Comparison of ENCODE assay signal across 17 cellular contexts in the genomic region with DNA sequence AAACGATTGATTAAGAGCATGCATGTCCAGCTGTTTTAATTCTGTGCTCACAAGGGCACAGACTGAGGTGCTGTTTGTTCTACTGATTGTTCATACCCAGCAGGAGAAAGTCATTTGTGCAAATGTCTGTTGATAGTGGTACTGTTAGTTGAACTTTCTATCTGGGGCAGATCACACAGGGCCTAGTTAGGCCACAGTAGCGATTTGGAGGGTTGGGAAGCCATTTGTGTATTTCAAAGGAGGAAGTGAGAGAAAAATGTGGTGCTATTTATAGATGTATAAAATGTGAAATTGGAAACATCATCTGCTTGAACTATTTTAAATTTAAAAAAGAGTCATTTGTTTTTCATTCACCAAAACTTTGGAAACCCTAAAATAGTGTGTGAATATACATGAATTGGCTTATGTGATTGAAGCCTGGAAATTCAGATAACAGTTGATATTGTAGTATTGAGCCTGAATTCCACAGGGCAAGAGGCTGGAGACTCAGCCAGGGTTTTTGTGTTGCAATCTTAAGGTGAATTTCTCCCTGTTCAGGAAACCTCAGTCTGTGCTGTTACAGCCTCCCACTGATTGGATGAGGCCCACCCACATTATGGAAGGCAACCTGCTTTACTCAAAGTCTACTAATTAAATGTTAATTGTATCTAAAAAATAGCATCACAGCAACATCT.
A peak's percentile ranks its signal among the peaks of the same experiment; 100 is the strongest.
DNase-seq lines count a peak whose midpoint lies in the region; ATAC-seq and TF ChIP-seq lines count a peak whose summit lies in the region.
"Had no signal": no experiment of that assay in that cellular context is flagged by ENCODE, and none has a peak within 500 bp of the region (broad histone marks: within the 10 kb centered on the region; RNA-seq: fewer than 3 reads in every experiment).

No MANE protein-coding gene starts in this region.

- peaks cover 0 to 1% (median 0%) of the 10 kb centered on the region in 8 donors for H3K9me3 Mint-ChIP-seq in CD4-positive, alpha-beta memory T cell
- H3K9me3 Mint-ChIP-seq: activated CD8-positive, alpha-beta T cell treated with anti-CD3 and anti-CD28 coated beads for 36 hours had no signal

- POLR2A ChIA-PET in CD4-positive, alpha-beta memory T cell (lab: Charles Lee; ENCODE audit: partially characterized antibody) = no interaction called here

- H3K36me3 ChIP-seq in CD4-positive, alpha-beta memory T cell (ENCODE audit: insufficient read depth, low read length) = no peaks in the 10 kb centered on the region
- H3K36me3 ChIP-seq: ovary had no signal

- in situ Hi-C loops in KBM-7 (cut with MboI; ENCODE audit: low pct_unique_long_range_greater_than_20kb, low sequenced_read_pairs) = no loop called here

- H3K27me3 Mint-ChIP-seq in CD4-positive, alpha-beta memory T cell = peaks cover 0 to 2% of the 10 kb centered on the region in 2 donors

- no peaks in the 10 kb centered on the region for H3K36me3 Mint-ChIP-seq in CD4-positive, alpha-beta memory T cell
- H3K36me3 Mint-ChIP-seq: activated naive CD4-positive, alpha-beta T cell treated with anti-CD3 and anti-CD28 coated beads, Interleukin-2, amount 50 U/mL, for 72 hours had no signal

- peak; percentile 51 for ATAC-seq in GM21447 (IDR thresholded peaks at IDR 0.05; ENCODE audit: unreplicated experiment)
- ATAC-seq: activated CD8-positive, alpha-beta T cell treated with anti-CD3 and anti-CD28 coated beads for 36 hours; activated naive CD4-positive, alpha-beta T cell treated with anti-CD3 and anti-CD28 coated beads, Interleukin-2, amount 50 U/mL, for 72 hours; left colon had no signal

- H3K27me3 ChIP-seq in CD4-positive, alpha-beta memory T cell (ENCODE audit: insufficient read depth, low read length) = no peaks in the 10 kb centered on the region
- H3K27me3 ChIP-seq: ovary had no signal

- no peak overlapping the region for H3K27ac Mint-ChIP-seq in CD4-positive, alpha-beta memory T cell
- H3K27ac Mint-ChIP-seq: activated CD8-positive, alpha-beta T cell treated with anti-CD3 and anti-CD28 coated beads for 36 hours; activated naive CD4-positive, alpha-beta T cell treated with anti-CD3 and anti-CD28 coated beads, Interleukin-2, amount 50 U/mL, for 72 hours had no signal

- no peak for TF ChIP-seq CTCF in GM12864 (IDR thresholded peaks at IDR 0.05; ENCODE audit: low read depth, low read length, missing control alignments)
- no peak for TF ChIP-seq CTCF in choroid plexus epithelial cell (conservative IDR thresholded peaks at IDR 0.05; ENCODE audit: low read depth, low read length)

- no peak overlapping the region for H3K27ac ChIP-seq in CD4-positive, alpha-beta memory T cell (ENCODE audit: low read depth, low read length)
- H3K27ac ChIP-seq: dorsolateral prefrontal cortex, ovary, SK-N-MC had no signal

- DNase-seq in GM12864 (ENCODE audit: low read depth) (peak; percentile 10), KBM-7 (peak; percentile 67), choroid plexus epithelial cell (ENCODE audit: low read depth) (peak; percentile 36), NCI-H1417 (lab: John Stamatoyannopoulos, UW) (no peak), NCI-H1092 (lab: John Stamatoyannopoulos, UW) (no peak)
- no peak for DNase-seq in CD4-positive, alpha-beta memory T cell
- DNase-seq in activated CD4-positive, alpha-beta T cell treated with anti-CD3 and anti-CD28 coated beads for 1 hour = no peak
- DNase-seq: activated CD8-positive, alpha-beta T cell treated with anti-CD3 and anti-CD28 coated beads for 36 hours; C1 segment of cervical spinal cord; dorsolateral prefrontal cortex; left colon; NCI-H446; ovary; stimulated activated CD4-positive, alpha-beta T cell treated with anti-CD3 and anti-CD28 coated beads, Interleukin-4, amount 100 ng/mL, for 1 hour had no signal

- H3K4me1 ChIP-seq in CD4-positive, alpha-beta memory T cell (ENCODE audit: insufficient read depth, low read length) = no peaks in the 10 kb centered on the region

- H3K4me3 Mint-ChIP-seq in CD4-positive, alpha-beta memory T cell = no peak overlapping the region
- H3K4me3 Mint-ChIP-seq: activated CD8-positive, alpha-beta T cell treated with anti-CD3 and anti-CD28 coated beads for 36 hours had no signal

- intact Hi-C loops in CD4-positive, alpha-beta memory T cell (cut with micrococcal nuclease) = no loop called here

- H3K9me3 ChIP-seq in CD4-positive, alpha-beta memory T cell (ENCODE audit: control insufficient read depth in 1 of 2, low read length in 2 of 2) = no peaks in the 10 kb centered on the region
- H3K9me3 ChIP-seq: ovary had no signal

- peaks cover 4 to 6% (median 4%) of the 10 kb centered on the region in 4 donors for H3K4me1 Mint-ChIP-seq in CD4-positive, alpha-beta memory T cell

- H3K4me3 ChIP-seq in GM12864 (ENCODE audit: low read depth, low read length) = no peak overlapping the region
- H3K4me3 ChIP-seq in choroid plexus epithelial cell (ENCODE audit: low read depth, low read length) = no peak overlapping the region
- no peak overlapping the region for H3K4me3 ChIP-seq in CD4-positive, alpha-beta memory T cell (ENCODE audit: low read length in 2 of 2)
- H3K4me3 ChIP-seq: dorsolateral prefrontal cortex, ovary, SK-N-MC had no signal

- CTCF ChIA-PET in CD4-positive, alpha-beta memory T cell (lab: Charles Lee; ENCODE audit: partially characterized antibody) = no interaction called here

Comparison
In these comparisons a context has a peak if more than half of its experiments do, and no peak if none do; other contexts are left out.
1. DNase-seq: peak in GM12864 (single experiment), KBM-7 (single experiment) and choroid plexus epithelial cell (single experiment); none in CD4-positive, alpha-beta memory T cell (0 of 5), NCI-H1417 (0 of 3), activated CD4-positive, alpha-beta T cell treated with anti-CD3 and anti-CD28 coated beads for 1 hour (single experiment) and NCI-H1092 (single experiment).